In the genomic region with DNA sequence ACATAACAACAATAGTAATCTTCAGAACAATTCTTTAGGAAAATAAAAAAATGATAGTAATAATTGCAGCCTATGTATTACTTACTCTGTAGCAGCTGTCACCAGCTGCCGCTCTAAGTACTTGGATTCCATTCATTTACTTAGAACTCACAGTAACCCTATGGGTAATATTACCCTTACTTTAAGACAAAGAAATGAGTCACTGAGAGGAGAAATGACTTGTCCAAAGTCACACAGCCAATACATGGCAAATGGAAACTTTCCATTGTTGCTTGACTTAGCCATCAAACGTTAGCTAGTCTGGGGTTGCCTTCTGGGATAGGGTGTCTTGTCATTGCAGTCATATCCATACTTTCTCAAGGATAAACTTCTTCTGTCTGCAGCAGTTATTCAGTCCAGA, we compare ENCODE assay signal across 9 cellular contexts. TPM values are rescaled to one million over a fixed set of nuclear protein-coding genes. Genes with fewer than 3 reads are reported as not detected.
A peak's percentile ranks its signal among the peaks of the same experiment; 100 is the strongest.
DNase-seq lines count a peak whose midpoint lies in the region; ATAC-seq, FAIRE-seq and TF ChIP-seq lines count a peak whose summit lies in the region.
"Had no signal": no experiment of that assay in that cellular context is flagged by ENCODE, and none has a peak within 500 bp of the region (broad histone marks: within the 10 kb centered on the region; RNA-seq: fewer than 3 reads in every experiment).

No MANE protein-coding gene starts in this region.

- no peaks in the 10 kb centered on the region for H3K27me3 ChIP-seq in K562 (ENCODE audit: control insufficient read depth in 2 of 2, insufficient read depth in 2 of 2, low read length in 2 of 2)
- H3K27me3 ChIP-seq: SJCRH30 had no signal

- H3K4me3 ChIP-seq in K562 = no peak overlapping the region
- H3K4me3 ChIP-seq: SJCRH30 had no signal

- H3K9me3 ChIP-seq in K562 (replicated peaks; ENCODE audit: control insufficient read depth, insufficient read depth, low read depth, low read length) = no peaks in the 10 kb centered on the region
- H3K9me3 ChIP-seq: SJCRH30 had no signal

- CTCF ChIA-PET in K562 (lab: Yijun Ruan, JAX; ENCODE audit: low intra/inter-chr PET ratio) = no interaction called here

- DNase-seq in GM12891 (ENCODE audit: insufficient read length, low spot score) (no peak), K562 (ENCODE audit: extremely low read depth in 1 of 4, low spot score in 3 of 4) (peak in 1 of 4 experiments; percentile 46), NCI-H510A (lab: John Stamatoyannopoulos, UW) (no peak), AG08395 (ENCODE audit: low spot score) (no peak), SIG-M5 treated with dmso at 0.1 percent for 504 hours (lab: John Stamatoyannopoulos, UW; ENCODE audit: unreplicated experiment) (no peak)
- no peak for DNase-seq in stimulated activated CD8-positive, alpha-beta memory T cell treated with anti-CD3 and anti-CD28 coated beads, Interleukin-4, amount 100 ng/mL, for 48 hours

- POLR2A ChIA-PET in K562 (lab: Yijun Ruan, JAX) = interaction anchor here (3.8 kb wide), 1 partner anchor 11 kb away, joined by 19 read pairs; no protein-coding TSS in a partner anchor

- peaks cover 90% of the 10 kb centered on the region for H3K79me2 ChIP-seq in K562 (ENCODE audit: control insufficient read depth, insufficient read depth, low read length)

- WGBS in K562 (ENCODE audit: insufficient coverage, low coverage, missing lambda C conversion rate) = 32% methylated on average over 2 of the region's 2 CpGs

- FAIRE-seq in GM12891 (lab: Jason Lieb, UNC) = peak; percentile 62
- FAIRE-seq in K562 (lab: Jason Lieb, UNC) = no peak

- no peak for TF ChIP-seq CTCF in K562 (IDR thresholded peaks at IDR 0.05 in 2 of 3, conservative IDR thresholded peaks at IDR 0.05 in 1 of 3; ENCODE audit: insufficient read depth in 2 of 3, low read depth in 1 of 3, low read length in 3 of 3)

- intact Hi-C loops in K562 (cut with micrococcal nuclease) = loop anchor here (2.0 to 5.0 kb wide), 2 partner anchors 39 to 72 kb away; no protein-coding TSS in a partner anchor

- peaks cover 5% of the 10 kb centered on the region for H3K9me1 ChIP-seq in K562 (ENCODE audit: control insufficient read depth, insufficient read depth, low read length)

- H3K4me2 ChIP-seq in K562 (ENCODE audit: insufficient read depth, low read length) = peak overlapping the region; percentile 48

- 0 out of 4 replicates have a peak overlapping the region, but pooled peaks of 1 of the 2 experiments have one; percentile 6 for H3K9ac ChIP-seq in K562 (ENCODE audit: insufficient read depth in 1 of 2, low read depth in 2 of 2, low read length in 2 of 2)

- peaks cover 29% of the 10 kb centered on the region for H4K20me1 ChIP-seq in K562 (replicated peaks; ENCODE audit: control insufficient read depth, insufficient read depth, low read length)

- H3K36me3 ChIP-seq in K562 (ENCODE audit: control insufficient read depth, insufficient read depth, low read length) = peaks cover 8% of the 10 kb centered on the region; the same call in 2 of the 3 replicates
- H3K36me3 ChIP-seq: SJCRH30 had no signal

- no peak for TF ChIP-seq POLR2A in GM12891 (IDR thresholded peaks at IDR 0.05; ENCODE audit: low read depth, low read length)
- no peak for TF ChIP-seq POLR2A in K562 (conservative IDR thresholded peaks at IDR 0.05)

- in situ Hi-C loops in K562 (cut with MboI) = no loop called here

- H3K27ac ChIP-seq in K562 (ENCODE audit: extremely low read depth, low read depth, low read length) = no peak overlapping the region
- H3K27ac ChIP-seq: SJCRH30 had no signal

- no peak for TF ChIP-seq RAD21 in K562 (CRISPR knock-in tag; conservative IDR thresholded peaks at IDR 0.05 in 1 of 2, IDR thresholded peaks at IDR 0.05 in 1 of 2)

- H3K4me1 ChIP-seq in K562 (replicated peaks in 1 of 2; ENCODE audit: control insufficient read depth in 2 of 2, insufficient read depth in 2 of 2, low read length in 2 of 2) = peaks cover 12 to 22% of the 10 kb centered on the region in 2 experiments; a peak in 4 of 5 replicates

- no peak overlapping the region for H2AFZ ChIP-seq in K562 (ENCODE audit: low read depth, low read length)

- ATAC-seq in GM21360 (IDR thresholded peaks at IDR 0.05; ENCODE audit: unreplicated experiment) (peak; percentile 40), HG03354 (IDR thresholded peaks at IDR 0.05; ENCODE audit: poor library complexity, severe bottlenecking, unreplicated experiment) (peak; percentile 43), K562 (no peak)

- no peak for TF ChIP-seq EP300 in K562 (IDR thresholded peaks at IDR 0.05; ENCODE audit: low read length)

- no TSS peak for BruUV-seq in K562 (replicated peaks; lab: Mats Ljungman, UMichigan)

TF ChIP-seq in GM12891, 5 proteins besides CTCF, POLR2A, EP300 and RAD21:
- TF ChIP-seq POLR2AphosphoS5 (IDR thresholded peaks at IDR 0.05; ENCODE audit: low read depth, low read length) = no peak
- TF ChIP-seq PAX5 (IDR thresholded peaks at IDR 0.05; ENCODE audit: insufficient read depth, low read length, severe bottlenecking) = no peak
- no peak for TF ChIP-seq POU2F2 (IDR thresholded peaks at IDR 0.05; ENCODE audit: low read depth, low read length)

TF ChIP-seq in K562, 482 proteins besides CTCF, POLR2A, EP300 and RAD21 (continues in another document):
- no peak for TF ChIP-seq HDAC6 (IDR thresholded peaks at IDR 0.05; ENCODE audit: low read depth, low read length)
- TF ChIP-seq, protein P1, sequence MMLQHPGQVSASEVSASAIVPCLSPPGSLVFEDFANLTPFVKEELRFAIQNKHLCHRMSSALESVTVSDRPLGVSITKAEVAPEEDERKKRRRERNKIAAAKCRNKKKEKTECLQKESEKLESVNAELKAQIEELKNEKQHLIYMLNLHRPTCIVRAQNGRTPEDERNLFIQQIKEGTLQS (IDR thresholded peaks at IDR 0.05) = peak; percentile 60
- TF ChIP-seq, protein P1 (CRISPR knock-in tag; conservative IDR thresholded peaks at IDR 0.05) = no peak
- no peak for TF ChIP-seq TBL1XR1 (IDR thresholded peaks at IDR 0.05; ENCODE audit: low read length in 2 of 2)
- TF ChIP-seq TGIF2 (CRISPR knock-in tag; IDR thresholded peaks at IDR 0.05) = no peak
- no peak for TF ChIP-seq NUFIP1 (IDR thresholded peaks at IDR 0.05; ENCODE audit: partially characterized antibody)
- no peak for TF ChIP-seq RBBP5 (IDR thresholded peaks at IDR 0.05; ENCODE audit: borderline replicate concordance, insufficient read depth, low read length, poor library complexity, severe bottlenecking)
- TF ChIP-seq ZBTB1 (CRISPR knock-in tag; IDR thresholded peaks at IDR 0.05; ENCODE audit: borderline replicate concordance, low read depth) = no peak
- no peak for TF ChIP-seq ELF1 (tag; IDR thresholded peaks at IDR 0.05)
- 0 out of 4 replicates have a peak, but pooled peaks of 1 of the 2 experiments have one; percentile 25 for TF ChIP-seq ARNT (IDR thresholded peaks at IDR 0.05)
- TF ChIP-seq RNF2 (IDR thresholded peaks at IDR 0.05) = no peak
- TF ChIP-seq NONO (IDR thresholded peaks at IDR 0.05; ENCODE audit: low read depth in 2 of 2, low read length in 1 of 2) = no peak
- no peak for TF ChIP-seq KLF6 (CRISPR knock-in tag; IDR thresholded peaks at IDR 0.05; ENCODE audit: borderline replicate concordance)
- peak; percentile 35; the same call in 1 of the 2 replicates for TF ChIP-seq JUND (IDR thresholded peaks at IDR 0.05; ENCODE audit: borderline replicate concordance, low read depth, low read length)
- peak; percentile 44; the same call in 1 of the 3 replicates for TF ChIP-seq JUND (tag; IDR thresholded peaks at IDR 0.05; ENCODE audit: borderline replicate concordance, low read depth, low read length)
- TF ChIP-seq FOXP1 (CRISPR knock-in tag; IDR thresholded peaks at IDR 0.05) = no peak
- no peak for TF ChIP-seq NBN (IDR thresholded peaks at IDR 0.05; ENCODE audit: low read depth)
- TF ChIP-seq POU5F1 (IDR thresholded peaks at IDR 0.05; ENCODE audit: borderline replicate concordance, low read depth, low read length, partially characterized antibody) = no peak
- peak; percentile 3 for TF ChIP-seq ZFP36 (IDR thresholded peaks at IDR 0.05; ENCODE audit: low read depth, low read length, partially characterized antibody)
- no peak for TF ChIP-seq ZBTB17 (CRISPR knock-in tag; IDR thresholded peaks at IDR 0.05)

RNA-seq across cellular contexts. Expression of a gene that starts 3.6 kb away (rescaled TPM):
- polyA plus RNA-seq in GM12891 (2012; ENCODE audit: low read depth, missing spikeins) = 23.7 TPM
- total RNA-seq in K562 (2011; cell fraction: chromatin; rRNA removed; ENCODE audit: low replicate concordance) = 53.7 and 58.2 TPM in 2 replicates
- 22.3 and 25.7 TPM in 2 replicates for total RNA-seq in K562 (2011; cell fraction: nucleolus; rRNA removed)
- total RNA-seq in K562 (2011; cell fraction: nucleoplasm; rRNA removed) = 32.0 and 43.7 TPM in 2 replicates
- total RNA-seq in K562 (2014; rRNA removed) (28.4 and 32.9 TPM in 2 replicates), K562 (2014; rRNA removed; fragmentation: Illumina TruSeq; extraction: Trizol) (42.1 and 52.6 TPM in 2 replicates), K562 (2015; rRNA removed; fragmentation: Illumina TruSeq; extraction: Trizol) (38.3 and 38.6 TPM in 2 replicates), K562 (2021) (69.2 and 76.9 TPM in 2 replicates)
- polyA plus RNA-seq in K562 (2011; rRNA removed) (87.9 and 109 TPM in 2 replicates), K562 (2014; fragmentation: Illumina TruSeq; extraction: Trizol) (59.9 and 73.2 TPM in 2 replicates), K562 (2014; fragmentation: Nextera tagmentation; extraction: Ambion mirVana) (1 to 10 TPM; 8.4 to 9.1 TPM), K562 (2014; rRNA removed) (26.2 and 44.6 TPM in 2 replicates)
- 32.2 and 62.8 TPM in 2 replicates for polyA plus RNA-seq in K562 (2011; cell fraction: cytosol; rRNA removed)
- 31.7 and 55.0 TPM in 2 replicates for polyA plus RNA-seq in K562 (2011; cell fraction: nucleus; rRNA removed)
- 57.6 and 72.6 TPM in 2 replicates for polyA plus RNA-seq in K562 (2012)
- polyA minus RNA-seq in K562 (2011; rRNA and poly(A)+ RNA removed) = 126 and 138 TPM in 2 replicates
- polyA minus RNA-seq in K562 (2011; cell fraction: cytosol; rRNA and poly(A)+ RNA removed) = 34.0 and 62.3 TPM in 2 replicates
- polyA minus RNA-seq in K562 (2011; cell fraction: nucleus; rRNA and poly(A)+ RNA removed) = 17.1 and 38.9 TPM in 2 replicates
